In genomic region chr5:111495159-111495558, GRCh38 we compare ENCODE assay signal across 2 cellular contexts.
TF ChIP-seq lines count a peak whose summit lies in the region.

No MANE protein-coding gene starts in this region.

TF ChIP-seq in SK-N-SH, 30 proteins besides CTCF, POLR2A, EP300 and RAD21 (continued from another document):
- no peak for TF ChIP-seq ZBTB33 (IDR thresholded peaks at IDR 0.05; ENCODE audit: borderline replicate concordance, low read depth)
- TF ChIP-seq, protein P1, sequence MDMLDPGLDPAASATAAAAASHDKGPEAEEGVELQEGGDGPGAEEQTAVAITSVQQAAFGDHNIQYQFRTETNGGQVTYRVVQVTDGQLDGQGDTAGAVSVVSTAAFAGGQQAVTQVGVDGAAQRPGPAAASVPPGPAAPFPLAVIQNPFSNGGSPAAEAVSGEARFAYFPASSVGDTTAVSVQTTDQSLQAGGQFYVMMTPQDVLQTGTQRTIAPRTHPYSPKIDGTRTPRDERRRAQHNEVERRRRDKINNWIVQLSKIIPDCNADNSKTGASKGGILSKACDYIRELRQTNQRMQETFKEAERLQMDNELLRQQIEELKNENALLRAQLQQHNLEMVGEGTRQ (IDR thresholded peaks at IDR 0.05; ENCODE audit: borderline replicate concordance, low read depth, low read length), result no peak

TF ChIP-seq in SK-N-SH treated with all-trans-retinoic acid at 6 μM for 48 hours, 23 proteins besides CTCF, POLR2A, EP300 and RAD21:
- no peak for TF ChIP-seq PATZ1 (CRISPR knock-in tag; IDR thresholded peaks at IDR 0.05; ENCODE audit: borderline replicate concordance)
